Comparison of ENCODE assay signal across 8 cellular contexts in genomic region chr10:68075550-68076004, GRCh38. TPM values are rescaled to one million over a fixed set of nuclear protein-coding genes. Genes with fewer than 3 reads are reported as not detected.
A peak's percentile ranks its signal among the peaks of the same experiment; 100 is the strongest.
DNase-seq lines count a peak whose midpoint lies in the region; ATAC-seq, FAIRE-seq and TF ChIP-seq lines count a peak whose summit lies in the region.

No MANE protein-coding gene starts in this region.

- H3K27me3 Mint-ChIP-seq in activated CD4-positive, alpha-beta T cell treated with anti-CD3 and anti-CD28 coated beads, Interleukin-2, amount 10 ng/mL, durations not matched to agents 7 days and 5 days: peaks cover 2% of the 10 kb centered on the region
- H3K27me3 Mint-ChIP-seq in activated T-helper 2 cell treated with anti-CD3 and anti-CD28 coated beads, Interferon-gamma antibody, Interleukin-2, Interleukin-4, amounts not matched to agents 10 μg/mL and 5 μg/mL and 100 μg/mL, durations not matched to agents 14 hours and 24 hours and 36 hours (ENCODE audit: low read depth): no peaks in the 10 kb centered on the region

- peak overlapping the region; percentile 89 for H3K27ac Mint-ChIP-seq in activated CD4-positive, alpha-beta T cell treated with anti-CD3 and anti-CD28 coated beads, Interleukin-2, amount 10 ng/mL, durations not matched to agents 7 days and 5 days
- peak overlapping the region; percentile 68 for H3K27ac Mint-ChIP-seq in activated T-helper 2 cell treated with anti-CD3 and anti-CD28 coated beads, Interferon-gamma antibody, Interleukin-2, Interleukin-4, amounts not matched to agents 10 μg/mL and 5 μg/mL and 100 μg/mL, durations not matched to agents 14 hours and 24 hours and 36 hours

- no peak for ATAC-seq in HG03280 (IDR thresholded peaks at IDR 0.05; ENCODE audit: unreplicated experiment)

- no peak for TF ChIP-seq CTCF in keratinocyte (optimal IDR thresholded peaks at IDR 0.05 in 1 of 3, IDR thresholded peaks at IDR 0.05 in 1 of 3, conservative IDR thresholded peaks at IDR 0.05 in 1 of 3; ENCODE audit: extremely low read depth in 1 of 3, insufficient read depth in 2 of 3, low read length in 3 of 3)

- H3K27ac ChIP-seq in keratinocyte (ENCODE audit: control insufficient read depth, insufficient read depth, low read length) (peak overlapping the region; percentile 49), temporal lobe (ENCODE audit: low read depth, low read length) (peak overlapping the region; percentile 71)

- H3K36me3 ChIP-seq in keratinocyte (ENCODE audit: control insufficient read depth in 2 of 2, extremely low read depth in 1 of 2, insufficient read depth in 2 of 2, low read length in 2 of 2): no peaks in the 10 kb centered on the region

- CTCF ChIA-PET in activated CD4-positive, alpha-beta T cell treated with anti-CD3 and anti-CD28 coated beads, Interleukin-2, amount 10 ng/mL, durations not matched to agents 7 days and 5 days (lab: Charles Lee): interaction anchor here (0.6 to 1.2 kb wide), 2 partner anchors 17 to 29 kb away, joined by 3 read pairs; no protein-coding TSS in a partner anchor

- no peaks in the 10 kb centered on the region for H3K9me1 ChIP-seq in keratinocyte (ENCODE audit: control insufficient read depth, extremely low read depth, insufficient read depth, low read length)

- peak overlapping the region; percentile 44 for H3K9ac ChIP-seq in keratinocyte (ENCODE audit: control insufficient read depth, extremely low read depth, insufficient read depth, low read length)

- H3K4me3 Mint-ChIP-seq in activated CD4-positive, alpha-beta T cell treated with anti-CD3 and anti-CD28 coated beads, Interleukin-2, amount 10 ng/mL, durations not matched to agents 7 days and 5 days: peak overlapping the region; percentile 89
- H3K4me3 Mint-ChIP-seq in activated T-helper 2 cell treated with anti-CD3 and anti-CD28 coated beads, Interferon-gamma antibody, Interleukin-2, Interleukin-4, amounts not matched to agents 10 μg/mL and 5 μg/mL and 100 μg/mL, durations not matched to agents 14 hours and 24 hours and 36 hours (ENCODE audit: low read depth): peak overlapping the region; percentile 42

- peak overlapping the region; percentile 89 for H3K4me2 ChIP-seq in keratinocyte (ENCODE audit: control insufficient read depth, extremely low read depth, insufficient read depth, low read depth, low read length)

- peak overlapping the region; percentile 96 for H2AFZ ChIP-seq in keratinocyte (ENCODE audit: control insufficient read depth, low read length)

- peaks cover 36% of the 10 kb centered on the region for H3K4me1 Mint-ChIP-seq in activated CD4-positive, alpha-beta T cell treated with anti-CD3 and anti-CD28 coated beads, Interleukin-2, amount 10 ng/mL, durations not matched to agents 7 days and 5 days
- peaks cover 42% of the 10 kb centered on the region for H3K4me1 Mint-ChIP-seq in activated T-helper 2 cell treated with anti-CD3 and anti-CD28 coated beads, Interferon-gamma antibody, Interleukin-2, Interleukin-4, amounts not matched to agents 10 μg/mL and 5 μg/mL and 100 μg/mL, durations not matched to agents 14 hours and 24 hours and 36 hours (ENCODE audit: low read depth)

- intact Hi-C loops in activated T-helper 2 cell treated with anti-CD3 and anti-CD28 coated beads, Interferon-gamma antibody, Interleukin-2, Interleukin-4, amounts not matched to agents 10 μg/mL and 5 μg/mL and 100 μg/mL, durations not matched to agents 14 hours and 24 hours and 36 hours (cut with micrococcal nuclease): loop anchor here (1.0 to 10.0 kb wide), 6 partner anchors 191 to 645 kb away; partner anchors contain the start of genes CCAR1, RUFY2 and SIRT1

- FAIRE-seq in keratinocyte (lab: Jason Lieb, UNC): no peak

- dilution Hi-C loops in keratinocyte (cut with MboI; ENCODE audit: extremely low pct_ligation_motif_present, low sequenced_read_pairs): no loop called here

- POLR2A ChIA-PET in activated CD4-positive, alpha-beta T cell treated with anti-CD3 and anti-CD28 coated beads, Interleukin-2, amount 10 ng/mL, durations not matched to agents 7 days and 5 days (lab: Charles Lee): interaction anchor here (0.5 kb wide), 1 partner anchor 9 kb away, joined by 7 read pairs; no protein-coding TSS in a partner anchor

- peaks cover 5% of the 10 kb centered on the region for H3K9me3 Mint-ChIP-seq in activated CD4-positive, alpha-beta T cell treated with anti-CD3 and anti-CD28 coated beads, Interleukin-2, amount 10 ng/mL, durations not matched to agents 7 days and 5 days
- H3K9me3 Mint-ChIP-seq in activated T-helper 2 cell treated with anti-CD3 and anti-CD28 coated beads, Interferon-gamma antibody, Interleukin-2, Interleukin-4, amounts not matched to agents 10 μg/mL and 5 μg/mL and 100 μg/mL, durations not matched to agents 14 hours and 24 hours and 36 hours: no peaks in the 10 kb centered on the region

- peaks cover 43% of the 10 kb centered on the region for H3K79me2 ChIP-seq in keratinocyte (ENCODE audit: control insufficient read depth, insufficient read depth, low read length)

- no peaks in the 10 kb centered on the region for H3K27me3 ChIP-seq in keratinocyte (ENCODE audit: control insufficient read depth, extremely low read depth, insufficient read depth, low read length)

- peak overlapping the region in 2 of 3 experiments; percentile 38 to 48 for H3K4me3 ChIP-seq in keratinocyte (ENCODE audit: control insufficient read depth in 2 of 3, extremely low read depth in 1 of 3, insufficient read depth in 2 of 3, low read depth in 1 of 3, low read length in 3 of 3)

- H3K36me3 Mint-ChIP-seq in activated CD4-positive, alpha-beta T cell treated with anti-CD3 and anti-CD28 coated beads, Interleukin-2, amount 10 ng/mL, durations not matched to agents 7 days and 5 days (ENCODE audit: low read depth): peaks cover 17% of the 10 kb centered on the region
- H3K36me3 Mint-ChIP-seq in activated T-helper 2 cell treated with anti-CD3 and anti-CD28 coated beads, Interferon-gamma antibody, Interleukin-2, Interleukin-4, amounts not matched to agents 10 μg/mL and 5 μg/mL and 100 μg/mL, durations not matched to agents 14 hours and 24 hours and 36 hours (ENCODE audit: low read depth): peaks cover 33% of the 10 kb centered on the region

- peaks cover 3% of the 10 kb centered on the region for H4K20me1 ChIP-seq in keratinocyte (ENCODE audit: control insufficient read depth, extremely low read depth, insufficient read depth, low read length)

- no peak for DNase-seq in activated CD4-positive, alpha-beta T cell treated with anti-CD3 and anti-CD28 coated beads, Interleukin-2, amount 10 ng/mL, durations not matched to agents 7 days and 5 days
- DNase-seq in activated CD4-positive, alpha-beta T cell treated with anti-CD3 and anti-CD28 coated beads for 48 hours: no peak
- no peak for DNase-seq in activated T-helper 2 cell treated with anti-CD3 and anti-CD28 coated beads, Interferon-gamma antibody, Interleukin-2, Interleukin-4, amounts not matched to agents 10 μg/mL and 5 μg/mL and 100 μg/mL, durations not matched to agents 14 hours and 24 hours and 36 hours (ENCODE audit: low spot score)
- DNase-seq in keratinocyte (ENCODE audit: low read depth, low spot score) (no peak), NCI-H2107 treated with DMSO at 0.1 percent for 48 hours (lab: John Stamatoyannopoulos, UW; ENCODE audit: unreplicated experiment) (no peak), glomerular visceral epithelial cell (ENCODE audit: extremely low spot score) (no peak)

- no peaks in the 10 kb centered on the region for H3K9me3 ChIP-seq in keratinocyte (ENCODE audit: control insufficient read depth, low read depth, low read length)

- peaks cover 20% of the 10 kb centered on the region for H3K4me1 ChIP-seq in keratinocyte (ENCODE audit: control insufficient read depth, extremely low read depth, insufficient read depth, low read length)

RNA-seq across cellular contexts. Expression of gene HERC4, which starts 0.5 kb away (rescaled TPM):
- total RNA-seq in activated CD4-positive, alpha-beta T cell treated with anti-CD3 and anti-CD28 coated beads, Interleukin-2, amount 10 ng/mL, durations not matched to agents 7 days and 5 days: 10 to 100 TPM; 53.8 to 58.3 TPM
- total RNA-seq in activated T-helper 2 cell treated with anti-CD3 and anti-CD28 coated beads, Interferon-gamma antibody, Interleukin-2, Interleukin-4, amounts not matched to agents 10 μg/mL and 5 μg/mL and 100 μg/mL, durations not matched to agents 14 hours and 24 hours and 36 hours: 48.9 and 55.7 TPM in 2 replicates
- polyA plus RNA-seq in keratinocyte: 28.0 to 42.9 TPM (median 29.6 TPM) in 3 replicates
- polyA plus RNA-seq in keratinocyte (2011; ENCODE audit: low read depth): 66.0 TPM
- 16.2 and 32.2 TPM in 2 replicates for polyA plus RNA-seq in keratinocyte (2011; cell fraction: cytosol; rRNA removed)
- polyA plus RNA-seq in keratinocyte (2011; cell fraction: nucleus; rRNA removed): 51.5 and 70.2 TPM in 2 replicates
- polyA plus RNA-seq in keratinocyte (2012; ENCODE audit: low replicate concordance): 34.8 and 51.8 TPM in 2 replicates
- 8.4 to 64.9 TPM (median 32.8 TPM) in 3 replicates for polyA minus RNA-seq in keratinocyte
- polyA minus RNA-seq in keratinocyte (2011; cell fraction: cytosol; rRNA and poly(A)+ RNA removed): 23.8 TPM
- polyA minus RNA-seq in keratinocyte (2011; cell fraction: nucleus; rRNA and poly(A)+ RNA removed): 66.9 and 132 TPM in 2 replicates
- 66.4 TPM for total RNA-seq in temporal lobe

RNA-seq across cellular contexts. Expression of gene MYPN, which starts 33.7 kb away (rescaled TPM):
- total RNA-seq in activated CD4-positive, alpha-beta T cell treated with anti-CD3 and anti-CD28 coated beads, Interleukin-2, amount 10 ng/mL, durations not matched to agents 7 days and 5 days: not detected
- not detected in 2 replicates for total RNA-seq in activated T-helper 2 cell treated with anti-CD3 and anti-CD28 coated beads, Interferon-gamma antibody, Interleukin-2, Interleukin-4, amounts not matched to agents 10 μg/mL and 5 μg/mL and 100 μg/mL, durations not matched to agents 14 hours and 24 hours and 36 hours
- 0.42 to 1.0 TPM (median 0.54 TPM) in 3 replicates for polyA plus RNA-seq in keratinocyte
- polyA plus RNA-seq in keratinocyte (2011; ENCODE audit: low read depth): 0.71 TPM
- polyA plus RNA-seq in keratinocyte (2011; cell fraction: cytosol; rRNA removed): 1.0 and 1.5 TPM in 2 replicates
- polyA plus RNA-seq in keratinocyte (2011; cell fraction: nucleus; rRNA removed): 2.9 and 3.2 TPM in 2 replicates
- polyA plus RNA-seq in keratinocyte (2012; ENCODE audit: low replicate concordance): 0.38 and 0.79 TPM in 2 replicates
- polyA minus RNA-seq in keratinocyte: 0.56 to 1.9 TPM (median 0.58 TPM) in 3 replicates
- 1.2 TPM for polyA minus RNA-seq in keratinocyte (2011; cell fraction: cytosol; rRNA and poly(A)+ RNA removed)
- 2.1 and 3.6 TPM in 2 replicates for polyA minus RNA-seq in keratinocyte (2011; cell fraction: nucleus; rRNA and poly(A)+ RNA removed)
- not detected for total RNA-seq in temporal lobe
